In genomic region chr1:33191731-33192275, GRCh38 we compare ENCODE assay signal across 26 cellular contexts.
"Had no signal": no experiment of that assay in that cellular context is flagged by ENCODE, and none has a peak within 500 bp of the region (broad histone marks: within the 10 kb centered on the region; RNA-seq: fewer than 3 reads in every experiment).

No MANE protein-coding gene starts in this region.

- H3K27ac Mint-ChIP-seq: immature natural killer cell; memory B cell; naive thymus-derived CD4-positive, alpha-beta T cell; natural killer cell treated with Interleukin-12 subunit alpha and Interleukin-12 subunit beta and Interleukin-15 and Interleukin-18, amount 100 ng/mL, for 72 hours; progenitor cell of endocrine pancreas had no signal

- H3K9me3 Mint-ChIP-seq: immature natural killer cell; memory B cell; natural killer cell treated with Interleukin-12 subunit alpha and Interleukin-12 subunit beta and Interleukin-15 and Interleukin-18, amount 100 ng/mL, for 72 hours had no signal

- H3K4me3 Mint-ChIP-seq: immature natural killer cell; memory B cell; naive thymus-derived CD4-positive, alpha-beta T cell; natural killer cell treated with Interleukin-12 subunit alpha and Interleukin-12 subunit beta and Interleukin-15 and Interleukin-18, amount 100 ng/mL, for 72 hours had no signal

- H3K36me3 ChIP-seq: left ventricle myocardium inferior, ovary, stomach, thyroid gland, transverse colon, upper lobe of left lung had no signal

- H3K9me3 ChIP-seq: left ventricle myocardium inferior, mucosa of descending colon, ovary, stomach, testis, thyroid gland, transverse colon, upper lobe of left lung had no signal

- FAIRE-seq: islet of Langerhans had no signal

- H3K4me3 ChIP-seq: left ventricle myocardium inferior, lung, mucosa of descending colon, ovary, skin epidermis, stomach, testis, thyroid gland, transverse colon, upper lobe of left lung had no signal

- H3K27ac ChIP-seq: left ventricle myocardium inferior, ovary, skin epidermis, stomach, testis, thyroid gland, transverse colon, upper lobe of left lung had no signal

- DNase-seq: hippocampal formation; immature natural killer cell; left ventricle myocardium inferior; midbrain; mucosa of descending colon; naive thymus-derived CD4-positive, alpha-beta T cell; ovary; retina; right cardiac atrium; stimulated activated CD4-positive, alpha-beta T cell treated with anti-CD3 and anti-CD28 coated beads, Interleukin-12 subunit alpha, Interleukin-12 subunit beta, amount 100 ng/mL, for 4 hours; stimulated activated CD4-positive, alpha-beta T cell treated with anti-CD3 and anti-CD28 coated beads, Interleukin-15, amount 100 ng/mL, for 24 hours; stimulated activated CD4-positive, alpha-beta T cell treated with anti-CD3 and anti-CD28 coated beads, Interleukin-2, amount 100 ng/mL, for 24 hours; stimulated activated CD4-positive, alpha-beta T cell treated with anti-CD3 and anti-CD28 coated beads, Interleukin-4, amount 100 ng/mL, for 1 hour; stimulated activated naive CD4-positive, alpha-beta T cell; stomach; testis; thyroid gland; transverse colon; upper lobe of left lung had no signal

- ATAC-seq: mucosa of descending colon; naive thymus-derived CD4-positive, alpha-beta T cell; natural killer cell treated with Interleukin-12 subunit alpha and Interleukin-12 subunit beta and Interleukin-15 and Interleukin-18, amount 100 ng/mL, for 72 hours; right cardiac atrium; sciatic nerve had no signal

- H3K4me1 ChIP-seq: left ventricle myocardium inferior, stomach, testis, transverse colon had no signal

- H3K27me3 ChIP-seq: ovary, testis, thyroid gland, upper lobe of left lung had no signal

- H3K36me3 Mint-ChIP-seq: immature natural killer cell; memory B cell; naive thymus-derived CD4-positive, alpha-beta T cell; natural killer cell treated with Interleukin-12 subunit alpha and Interleukin-12 subunit beta and Interleukin-15 and Interleukin-18, amount 100 ng/mL, for 72 hours had no signal
